18 cellular contexts compared by ENCODE assay signal in genomic region chrX:28888421-28888820, GRCh38.
DNase-seq lines count a peak whose midpoint lies in the region; TF ChIP-seq lines count a peak whose summit lies in the region.
"Had no signal": no experiment of that assay in that cellular context is flagged by ENCODE, and none has a peak within 500 bp of the region (broad histone marks: within the 10 kb centered on the region; RNA-seq: fewer than 3 reads in every experiment).

No MANE protein-coding gene starts in this region.

- H3K27me3 ChIP-seq in stomach (no peaks in the 10 kb centered on the region), esophagus squamous epithelium (no peaks in the 10 kb centered on the region)

- 45 to 74% (median 73%) methylated on average over 1 of the region's 1 CpG for WGBS in stomach, 5 donors
- WGBS in esophagus squamous epithelium, 2 donors: 45 to 80% methylated on average over 1 of the region's 1 CpG

- in situ Hi-C loops in astrocyte of the spinal cord (cut with HindIII; ENCODE audit: low sequenced_read_pairs): no loop called here

- no peak for TF ChIP-seq POLR2A in stomach (IDR thresholded peaks at IDR 0.05)
- TF ChIP-seq POLR2A in esophagus squamous epithelium (IDR thresholded peaks at IDR 0.05): no peak

- no peak for TF ChIP-seq EP300 in stomach (IDR thresholded peaks at IDR 0.05)

- TF ChIP-seq CTCF in astrocyte of the spinal cord (IDR thresholded peaks at IDR 0.05; ENCODE audit: low read depth, low read length): no peak
- TF ChIP-seq CTCF in fibroblast of the aortic adventitia (IDR thresholded peaks at IDR 0.05; ENCODE audit: insufficient read depth, low read length): no peak
- no peak for TF ChIP-seq CTCF in stomach (IDR thresholded peaks at IDR 0.05)
- TF ChIP-seq CTCF in esophagus squamous epithelium (IDR thresholded peaks at IDR 0.05): no peak

- H3K27ac ChIP-seq in stomach (no peak overlapping the region), esophagus squamous epithelium (no peak overlapping the region)
- H3K27ac ChIP-seq: C4-2B had no signal

- peak; percentile 54 for DNase-seq in NCI-H226
- peak; percentile 29 for DNase-seq in astrocyte of the spinal cord (ENCODE audit: low read depth, low spot score)
- DNase-seq in fibroblast of the aortic adventitia (ENCODE audit: low read depth): peak; percentile 61
- DNase-seq in stomach: no peak
- no peak for DNase-seq in DMS 273 (lab: John Stamatoyannopoulos, UW; ENCODE audit: unreplicated experiment)
- DNase-seq in cortex of kidney (lab: John Stamatoyannopoulos, UW): no peak
- DNase-seq in esophagus squamous epithelium (lab: John Stamatoyannopoulos, UW): no peak
- DNase-seq: Calu3; CD8-positive, alpha-beta memory T cell; Karpas-422; NCI-H1694 treated with DMSO at 0.1 percent for 48 hours; NCI-H2081 treated with DMSO at 0.1 percent for 48 hours; NCI-H2171 treated with DMSO at 0.1 percent for 48 hours; NCI-H446; NCI-H526; OCI-M1; SIG-M5 had no signal

- H3K36me3 ChIP-seq in stomach (no peaks in the 10 kb centered on the region), esophagus squamous epithelium (no peaks in the 10 kb centered on the region)

- H3K4me1 ChIP-seq in stomach: no peaks in the 10 kb centered on the region
- H3K4me1 ChIP-seq in esophagus squamous epithelium: no peaks in the 10 kb centered on the region

- intact Hi-C loops in stomach (cut with DNase I; ENCODE audit: low total_unique reads) (no loop called here), esophagus squamous epithelium (cut with DNase I) (no loop called here)

- no peak overlapping the region for H3K4me3 ChIP-seq in astrocyte of the spinal cord (ENCODE audit: low read depth, low read length)
- H3K4me3 ChIP-seq in fibroblast of the aortic adventitia (ENCODE audit: low read depth, low read length): no peak overlapping the region
- H3K4me3 ChIP-seq in stomach: no peak overlapping the region
- H3K4me3 ChIP-seq in esophagus squamous epithelium: no peak overlapping the region

- H3K9me3 ChIP-seq in stomach: no peaks in the 10 kb centered on the region
- no peaks in the 10 kb centered on the region for H3K9me3 ChIP-seq in esophagus squamous epithelium

Comparison
In these comparisons a context has a peak if more than half of its experiments do, and no peak if none do; other contexts are left out.
1. DNase-seq: peak in NCI-H226 (single experiment), astrocyte of the spinal cord (single experiment) and fibroblast of the aortic adventitia (single experiment); none in stomach (single experiment), DMS 273 (single experiment), cortex of kidney (single experiment) and esophagus squamous epithelium (single experiment).